15 cellular contexts compared by ENCODE assay signal in genomic region chr20:51757226-51757625, GRCh38. TPM values are rescaled to one million over a fixed set of nuclear protein-coding genes. Genes with fewer than 3 reads are reported as not detected.
"Had no signal": no experiment of that assay in that cellular context is flagged by ENCODE, and none has a peak within 500 bp of the region (broad histone marks: within the 10 kb centered on the region; RNA-seq: fewer than 3 reads in every experiment).

No MANE protein-coding gene starts in this region.

- H3K27me3 ChIP-seq: gastrocnemius medialis, heart right ventricle, neutrophil had no signal

- H3K9me3 ChIP-seq: gastrocnemius medialis, mucosa of descending colon, neutrophil, thoracic aorta had no signal

- H3K36me3 ChIP-seq: gastrocnemius medialis, heart right ventricle, neutrophil, thoracic aorta had no signal

- ATAC-seq: gastrocnemius medialis; left lobe of liver; mucosa of descending colon; naive thymus-derived CD4-positive, alpha-beta T cell; stimulated activated naive CD8-positive, alpha-beta T cell treated with anti-CD3 and anti-CD28 coated beads, Interleukin-15, Interleukin-2, amounts not matched to agents 100 U/mL and 50 U/mL, for 24 hours had no signal

- DNase-seq: activated CD4-positive, alpha-beta T cell treated with anti-CD3 and anti-CD28 coated beads, Interleukin-2, amount 10 ng/mL, durations not matched to agents 7 days and 5 days; activated CD8-positive, alpha-beta memory T cell treated with anti-CD3 and anti-CD28 coated beads for 24 hours; activated gamma-delta T cell treated with Interleukin-2 at 50 U/mL for 16 hours; activated naive CD8-positive, alpha-beta T cell treated with anti-CD3 and anti-CD28 coated beads for 36 hours; erythroblast; gastrocnemius medialis; heart right ventricle; mucosa of descending colon; naive thymus-derived CD4-positive, alpha-beta T cell; retina; stimulated activated CD4-positive, alpha-beta T cell treated with anti-CD3 and anti-CD28 coated beads, Interleukin-4, amount 100 ng/mL, for 24 hours; stimulated activated naive CD8-positive, alpha-beta T cell treated with anti-CD3 and anti-CD28 coated beads, Interleukin-15, Interleukin-2, amounts not matched to agents 100 U/mL and 50 U/mL, for 24 hours had no signal

- H3K27ac ChIP-seq: gastrocnemius medialis, heart right ventricle, neutrophil, thoracic aorta had no signal

- H3K4me3 ChIP-seq: gastrocnemius medialis, heart right ventricle, mucosa of descending colon, thoracic aorta had no signal

RNA-seq across cellular contexts. Expression of gene ATP9A, which starts 11.0 kb away (rescaled TPM):
- polyA plus RNA-seq: naive thymus-derived CD4-positive, alpha-beta T cell had no signal

RNA-seq across cellular contexts. Expression of gene SALL4, which starts 45.1 kb away (rescaled TPM):
- total RNA-seq: gastrocnemius medialis, thoracic aorta had no signal
- polyA plus RNA-seq: naive thymus-derived CD4-positive, alpha-beta T cell had no signal
